In genomic region chr1:62107923-62108322, GRCh38 we compare ENCODE assay signal across 11 cellular contexts.
"Had no signal": no experiment of that assay in that cellular context is flagged by ENCODE, and none has a peak within 500 bp of the region (broad histone marks: within the 10 kb centered on the region; RNA-seq: fewer than 3 reads in every experiment).

No MANE protein-coding gene starts in this region.

- FAIRE-seq: H1, H54 had no signal

- H3K27ac ChIP-seq: GM23248 had no signal

- H3K9ac ChIP-seq: GM23248 had no signal

- H3K4me1 ChIP-seq: HAP-1 had no signal

- H3K36me3 ChIP-seq: HAP-1 had no signal

- H3K9me3 ChIP-seq: HAP-1 had no signal

- H3K4me2 ChIP-seq: GM23338 had no signal

- H2AFZ ChIP-seq: GM23248, GM23338 had no signal

- H3K4me3 ChIP-seq: GM23248, GM23338, HAP-1 had no signal

- DNase-seq: GM23248, GOT3, H7, H9, HCEC 1CT, HFFc6 had no signal

- ATAC-seq: GM23338, HCT116 had no signal
